Comparison of ENCODE assay signal across 11 cellular contexts in the genomic region with DNA sequence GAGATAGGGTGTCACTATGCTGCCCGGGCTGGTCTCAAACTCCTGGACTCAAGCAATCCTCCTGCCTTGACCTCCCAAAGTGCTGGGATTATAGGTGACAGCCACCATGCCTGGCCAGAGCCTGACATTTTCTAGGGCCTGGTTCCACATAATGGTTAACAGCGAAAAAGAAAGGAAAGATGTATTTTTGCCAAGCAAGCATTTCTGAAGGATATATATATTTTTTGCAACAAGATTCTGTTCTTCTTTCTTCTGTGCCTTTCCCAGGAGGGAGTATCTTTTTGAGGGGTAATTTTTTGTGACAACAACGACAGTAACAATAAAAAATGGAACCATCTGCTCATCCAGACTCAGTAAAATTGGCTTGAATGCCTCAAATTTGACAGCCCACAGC. TPM values are rescaled to one million over a fixed set of nuclear protein-coding genes. Genes with fewer than 3 reads are reported as not detected.
"Had no signal": no experiment of that assay in that cellular context is flagged by ENCODE, and none has a peak within 500 bp of the region (broad histone marks: within the 10 kb centered on the region; RNA-seq: fewer than 3 reads in every experiment).

No MANE protein-coding gene starts in this region.

- ATAC-seq: HCT116 had no signal

- H3K36me3 ChIP-seq: HAP-1 had no signal

- H3K4me3 ChIP-seq: GM23248, HAP-1 had no signal

- H3K9ac ChIP-seq: GM23248 had no signal

- DNase-seq: GM23248, GOT3, H7, HFFc6, KG1 had no signal

- H3K4me1 ChIP-seq: HAP-1 had no signal

- H3K27ac ChIP-seq: GM23248, HL-60 had no signal

- H3K9me3 ChIP-seq: HAP-1 had no signal

- H2AFZ ChIP-seq: GM23248 had no signal

RNA-seq across cellular contexts. Expression of gene DNAJA4, which starts 8.3 kb away (rescaled TPM):
- total RNA-seq: H4, HT1080 had no signal

RNA-seq across cellular contexts. Expression of gene ACSBG1, which starts 21.7 kb away (rescaled TPM):
- total RNA-seq: GM23248, HFFc6 had no signal
- polyA plus RNA-seq: IgD-negative memory B cell had no signal
